In genomic region chr3:11600501-11601282, GRCh38 we compare ENCODE assay signal across 8 cellular contexts. TPM values are rescaled to one million over a fixed set of nuclear protein-coding genes. Genes with fewer than 3 reads are reported as not detected.
DNase-seq lines count a peak whose midpoint lies in the region; ATAC-seq and TF ChIP-seq lines count a peak whose summit lies in the region.

No MANE protein-coding gene starts in this region.

- H3K4me3 Mint-ChIP-seq in naive thymus-derived CD4-positive, alpha-beta T cell, result no peak overlapping the region
- no peak overlapping the region for H3K4me3 Mint-ChIP-seq in CD14-positive monocyte

- no peak overlapping the region for H2BK12ac ChIP-seq in neuronal stem cell (ENCODE audit: low read length)

- no peak overlapping the region for H3K14ac ChIP-seq in neuronal stem cell (ENCODE audit: low read length)

- peaks cover 41% of the 10 kb centered on the region for H3F3A ChIP-seq in DOHH2 (ENCODE audit: control insufficient read depth, insufficient read depth)
- H3F3A ChIP-seq in SK-N-SH (replicated peaks; ENCODE audit: insufficient read depth), result peaks cover 39% of the 10 kb centered on the region

- DNase-seq in SK-N-SH (no peak), fibroblast of peridontal ligament (ENCODE audit: extremely low read depth) (peak; percentile 98), neuronal stem cell (ENCODE audit: low spot score) (peak; percentile 78), SHP77 (lab: John Stamatoyannopoulos, UW) (no peak), CD14-positive monocyte (ENCODE audit: low spot score) (no peak)
- DNase-seq in stimulated activated naive CD4-positive, alpha-beta T cell (lab: John Stamatoyannopoulos, UW), result no peak
- DNase-seq in naive thymus-derived CD4-positive, alpha-beta T cell, result no peak

- no peaks in the 10 kb centered on the region for H3K27me3 Mint-ChIP-seq in naive thymus-derived CD4-positive, alpha-beta T cell
- peaks cover 0 to 1% (median 0%) of the 10 kb centered on the region in 3 donors for H3K27me3 Mint-ChIP-seq in CD14-positive monocyte (ENCODE audit: low read depth in 3 of 3)

- H2BK5ac ChIP-seq in neuronal stem cell (ENCODE audit: low read length), result peak overlapping the region; percentile 13

- peak overlapping the region in 3 of 9 donors; percentile 10 to 77 (median 30) for H3K27ac Mint-ChIP-seq in naive thymus-derived CD4-positive, alpha-beta T cell
- peak overlapping the region in 2 of 7 donors; percentile 6 to 20 for H3K27ac Mint-ChIP-seq in CD14-positive monocyte

- no peak overlapping the region for H2AK5ac ChIP-seq in neuronal stem cell (ENCODE audit: low read depth, low read length)

- H3K23ac ChIP-seq in neuronal stem cell (ENCODE audit: low read depth, low read length, poor library complexity), result no peak overlapping the region

- H3K9me3 Mint-ChIP-seq in naive thymus-derived CD4-positive, alpha-beta T cell, result peaks cover 0 to 8% (median 0%) of the 10 kb centered on the region in 11 donors
- H3K9me3 Mint-ChIP-seq in CD14-positive monocyte, result peaks cover 2 to 13% (median 8%) of the 10 kb centered on the region in 7 donors

- peaks cover 12% of the 10 kb centered on the region; the same call in 1 of the 2 replicates for H3K9me3 ChIP-seq in DOHH2 (ENCODE audit: control insufficient read depth, insufficient read depth, low read length)
- H3K9me3 ChIP-seq in SK-N-SH, result no peaks in the 10 kb centered on the region
- peaks cover 0 to 23% of the 10 kb centered on the region in 2 donors for H3K9me3 ChIP-seq in neuronal stem cell (replicated peaks in 1 of 2; ENCODE audit: control insufficient read depth in 2 of 2, insufficient read depth in 1 of 2, low read depth in 1 of 2, low read length in 2 of 2)
- H3K9me3 ChIP-seq in naive thymus-derived CD4-positive, alpha-beta T cell (ENCODE audit: control insufficient read depth in 2 of 3, low read length in 3 of 3), result no peaks in the 10 kb centered on the region

- H4K20me1 ChIP-seq in DOHH2 (ENCODE audit: control insufficient read depth, insufficient read depth, low read depth, low read length) (no peaks in the 10 kb centered on the region), SK-N-SH (ENCODE audit: insufficient read depth) (peaks cover 65% of the 10 kb centered on the region)

- peaks cover 16 to 45% (median 28%) of the 10 kb centered on the region in 7 donors for H3K4me1 Mint-ChIP-seq in naive thymus-derived CD4-positive, alpha-beta T cell
- peaks cover 5% of the 10 kb centered on the region for H3K4me1 Mint-ChIP-seq in CD14-positive monocyte

- TF ChIP-seq RAD21 in SK-N-SH (IDR thresholded peaks at IDR 0.05; ENCODE audit: low read length), result peak; percentile 22; the same call in 1 of the 2 replicates

- POLR2A ChIA-PET in SK-N-SH (lab: Yijun Ruan, JAX), result no interaction called here
- POLR2A ChIA-PET in naive thymus-derived CD4-positive, alpha-beta T cell (lab: Charles Lee), result interaction anchor here (0.7 kb wide), 1 partner anchor 1999 kb away, joined by 5 read pairs; no protein-coding TSS in a partner anchor

- H3K27ac ChIP-seq in DOHH2 (ENCODE audit: low read depth, low read length) (peak overlapping the region; percentile 98), SK-N-SH (ENCODE audit: low read depth in 2 of 2, low read length in 1 of 2) (peak overlapping the region; percentile 76 to 86), neuronal stem cell (replicated peaks; ENCODE audit: low read length) (peak overlapping the region; percentile 90)
- no peak overlapping the region for H3K27ac ChIP-seq in naive thymus-derived CD4-positive, alpha-beta T cell (ENCODE audit: low read depth, low read length)

- no peak for ATAC-seq in naive thymus-derived CD4-positive, alpha-beta T cell

- no peak overlapping the region for H4K91ac ChIP-seq in neuronal stem cell (ENCODE audit: low read depth, low read length, poor library complexity)

- H3K9ac ChIP-seq in SK-N-SH, result no peak overlapping the region
- no peak overlapping the region for H3K9ac ChIP-seq in neuronal stem cell (ENCODE audit: low read depth, low read length, poor library complexity)

- CTCF ChIA-PET in SK-N-SH (lab: Yijun Ruan, JAX), result no interaction called here
- CTCF ChIA-PET in naive thymus-derived CD4-positive, alpha-beta T cell (lab: Charles Lee), result no interaction called here

- no peak overlapping the region for H2BK15ac ChIP-seq in neuronal stem cell (ENCODE audit: low read length)

- 41% methylated on average over 16 of the region's 18 CpGs for WGBS in SK-N-SH (ENCODE audit: low lambda C conversion rate)
- no CpG with 5 or more reads among the region's 18 CpGs for WGBS in neuronal stem cell (ENCODE audit: extremely low coverage in 2 of 2, insufficient read length in 2 of 2, insufficient replicate concordance in 1 of 2), 2 donors

- H4K8ac ChIP-seq in neuronal stem cell (ENCODE audit: low read depth, low read length), result no peak overlapping the region

- no peaks in the 10 kb centered on the region for H3K9me2 ChIP-seq in DOHH2 (replicated peaks; ENCODE audit: control insufficient read depth, low read length)
- H3K9me2 ChIP-seq in SK-N-SH, result no peaks in the 10 kb centered on the region

- peaks cover 7% of the 10 kb centered on the region for H3K79me1 ChIP-seq in neuronal stem cell (ENCODE audit: low read depth, low read length)

- no peak overlapping the region for H3K4ac ChIP-seq in neuronal stem cell (ENCODE audit: low read length)

- peak overlapping the region; percentile 82 for H3K4me2 ChIP-seq in DOHH2 (ENCODE audit: low read length)
- peak overlapping the region; percentile 66 for H3K4me2 ChIP-seq in SK-N-SH
- no peak overlapping the region for H3K4me2 ChIP-seq in neuronal stem cell (ENCODE audit: insufficient read depth, low read length, poor library complexity, severe bottlenecking)

- intact Hi-C loops in naive thymus-derived CD4-positive, alpha-beta T cell (cut with micrococcal nuclease), result no loop called here
- intact Hi-C loops in CD14-positive monocyte (cut with micrococcal nuclease), result no loop called here

- H3K18ac ChIP-seq in neuronal stem cell (ENCODE audit: low read length), result peak overlapping the region; percentile 88

- peaks cover 91% of the 10 kb centered on the region for H3K4me1 ChIP-seq in DOHH2 (ENCODE audit: control insufficient read depth, low read length)
- peaks cover 6 to 42% of the 10 kb centered on the region in 2 experiments; a peak in 3 of 4 replicates for H3K4me1 ChIP-seq in SK-N-SH (ENCODE audit: control insufficient read depth in 1 of 2, insufficient read depth in 2 of 2, low read depth in 1 of 2, low read length in 1 of 2)
- H3K4me1 ChIP-seq in neuronal stem cell (ENCODE audit: control insufficient read depth in 2 of 2, insufficient read depth in 1 of 2, low read depth in 1 of 2, low read length in 2 of 2), result peaks cover 17 to 26% of the 10 kb centered on the region in 2 donors
- H3K4me1 ChIP-seq in naive thymus-derived CD4-positive, alpha-beta T cell (ENCODE audit: control insufficient read depth in 2 of 2, insufficient read depth in 2 of 2, low read length in 2 of 2), result no peaks in the 10 kb centered on the region

- peak; percentile 56 to 93; a peak in 3 of 4 replicates for TF ChIP-seq EP300 in SK-N-SH (IDR thresholded peaks at IDR 0.05; ENCODE audit: borderline replicate concordance in 1 of 2, low read depth in 1 of 2, low read length in 1 of 2)

- TF ChIP-seq CTCF in DOHH2 (IDR thresholded peaks at IDR 0.05; ENCODE audit: low read depth, low read length, poor library complexity, severe bottlenecking) (no peak), SK-N-SH (IDR thresholded peaks at IDR 0.05) (0 out of 2 replicates have a peak, but pooled peaks have one; percentile 12), CD14-positive monocyte (IDR thresholded peaks at IDR 0.05) (no peak)

- H3K36me3 ChIP-seq in DOHH2 (ENCODE audit: control insufficient read depth, low read length) (peaks cover 73% of the 10 kb centered on the region), SK-N-SH (replicated peaks in 1 of 2; ENCODE audit: control insufficient read depth in 1 of 2, insufficient read depth in 2 of 2, low read length in 1 of 2) (peaks cover 22 to 27% of the 10 kb centered on the region in 2 experiments), neuronal stem cell (replicated peaks in 1 of 2; ENCODE audit: control insufficient read depth in 2 of 2, insufficient read depth in 2 of 2, low read length in 2 of 2) (peaks cover 6 to 79% of the 10 kb centered on the region in 2 donors)
- peaks cover 0 to 20% (median 7%) of the 10 kb centered on the region in 3 experiments for H3K36me3 ChIP-seq in naive thymus-derived CD4-positive, alpha-beta T cell (ENCODE audit: control insufficient read depth in 2 of 3, insufficient read depth in 3 of 3, low read length in 3 of 3)

- H2AFZ ChIP-seq in SK-N-SH (ENCODE audit: low read depth), result no peak overlapping the region
- no peak overlapping the region for H2AFZ ChIP-seq in neuronal stem cell (ENCODE audit: low read length)

- H3K27me3 ChIP-seq in DOHH2 (ENCODE audit: control insufficient read depth, low read length) (no peaks in the 10 kb centered on the region), SK-N-SH (ENCODE audit: insufficient read depth) (no peaks in the 10 kb centered on the region), neuronal stem cell (ENCODE audit: control insufficient read depth in 3 of 3, insufficient read depth in 3 of 3, low read depth in 1 of 3, low read length in 3 of 3) (no peaks in the 10 kb centered on the region)
- no peaks in the 10 kb centered on the region for H3K27me3 ChIP-seq in naive thymus-derived CD4-positive, alpha-beta T cell (ENCODE audit: control insufficient read depth in 2 of 2, insufficient read depth in 2 of 2, low read length in 2 of 2)

- peaks cover 13 to 63% (median 44%) of the 10 kb centered on the region in 5 donors for H3K36me3 Mint-ChIP-seq in naive thymus-derived CD4-positive, alpha-beta T cell
- peaks cover 45 to 62% of the 10 kb centered on the region in 2 donors for H3K36me3 Mint-ChIP-seq in CD14-positive monocyte

- H3K79me2 ChIP-seq in DOHH2 (ENCODE audit: control insufficient read depth, low read length) (peaks cover 90% of the 10 kb centered on the region), SK-N-SH (ENCODE audit: insufficient read depth) (peaks cover 80% of the 10 kb centered on the region)

- H2BK120ac ChIP-seq in neuronal stem cell (ENCODE audit: low read depth, low read length), result no peak overlapping the region

- H3K4me3 ChIP-seq in DOHH2 (ENCODE audit: low read length), result peak overlapping the region; percentile 66
- H3K4me3 ChIP-seq in SK-N-SH (ENCODE audit: low read depth in 2 of 2, low read length in 1 of 2), result no peak overlapping the region
- no peak overlapping the region for H3K4me3 ChIP-seq in neuronal stem cell (ENCODE audit: low read length in 2 of 2)
- no peak overlapping the region for H3K4me3 ChIP-seq in naive thymus-derived CD4-positive, alpha-beta T cell (ENCODE audit: low read length)

TF ChIP-seq in SK-N-SH, 30 proteins besides CTCF, POLR2A, EP300 and RAD21 (continues in another document):
- TF ChIP-seq MXI1 (IDR thresholded peaks at IDR 0.05; ENCODE audit: low read depth, low read length) (no peak), YY1 (IDR thresholded peaks at IDR 0.05; ENCODE audit: low read depth) (0 out of 2 replicates have a peak, but pooled peaks have one; percentile 49)

RNA-seq across cellular contexts. Expression of gene VGLL4, which starts 43.0 kb away (rescaled TPM):
- 48.9 and 52.1 TPM in 2 replicates for polyA plus RNA-seq in SK-N-SH (2012; rRNA removed)
- 40.5 and 45.5 TPM in 2 replicates for polyA plus RNA-seq in SK-N-SH (2012; cell fraction: cytosol; rRNA removed)
- polyA plus RNA-seq in SK-N-SH (2012; cell fraction: nucleus; rRNA removed), result 60.2 and 71.7 TPM in 2 replicates
- polyA plus RNA-seq in neuronal stem cell (2013, experiment 1 of 2), result 67.7 TPM
- 69.5 TPM for polyA plus RNA-seq in neuronal stem cell (2013, experiment 2 of 2)
- total RNA-seq in naive thymus-derived CD4-positive, alpha-beta T cell, result 10 to 100 TPM; 22.9 to 44.8 (median 36.2) TPM
- 10 to 100 TPM; 18.6 to 23.8 TPM for polyA plus RNA-seq in naive thymus-derived CD4-positive, alpha-beta T cell
- polyA plus RNA-seq in CD14-positive monocyte, result 10 to 100 TPM in 1 of 2 donors, 1 to 10 TPM in 1; 8.5 to 10.0 TPM

Comparison
In these comparisons a context has a peak if more than half of its experiments do, and no peak if none do; other contexts are left out.
1. DNase-seq: peak in fibroblast of peridontal ligament (single experiment) and neuronal stem cell (single experiment); none in SK-N-SH (single experiment), stimulated activated naive CD4-positive, alpha-beta T cell (0 of 6), SHP77 (0 of 2), naive thymus-derived CD4-positive, alpha-beta T cell (0 of 9) and CD14-positive monocyte (single experiment).